Comparison of ENCODE assay signal across 1 cellular context in genomic region chr2:206085742-206086445, GRCh38.
TF ChIP-seq lines count a peak whose summit lies in the region.

Gene INO80D (minus strand): TSS chr2:206086174. CDS start chr2:206063016, 23,158 bp downstream.

TF ChIP-seq in HepG2, 621 proteins besides CTCF, POLR2A, EP300 and RAD21 (continued from another document and continues in another):
- TF ChIP-seq, protein P1, sequence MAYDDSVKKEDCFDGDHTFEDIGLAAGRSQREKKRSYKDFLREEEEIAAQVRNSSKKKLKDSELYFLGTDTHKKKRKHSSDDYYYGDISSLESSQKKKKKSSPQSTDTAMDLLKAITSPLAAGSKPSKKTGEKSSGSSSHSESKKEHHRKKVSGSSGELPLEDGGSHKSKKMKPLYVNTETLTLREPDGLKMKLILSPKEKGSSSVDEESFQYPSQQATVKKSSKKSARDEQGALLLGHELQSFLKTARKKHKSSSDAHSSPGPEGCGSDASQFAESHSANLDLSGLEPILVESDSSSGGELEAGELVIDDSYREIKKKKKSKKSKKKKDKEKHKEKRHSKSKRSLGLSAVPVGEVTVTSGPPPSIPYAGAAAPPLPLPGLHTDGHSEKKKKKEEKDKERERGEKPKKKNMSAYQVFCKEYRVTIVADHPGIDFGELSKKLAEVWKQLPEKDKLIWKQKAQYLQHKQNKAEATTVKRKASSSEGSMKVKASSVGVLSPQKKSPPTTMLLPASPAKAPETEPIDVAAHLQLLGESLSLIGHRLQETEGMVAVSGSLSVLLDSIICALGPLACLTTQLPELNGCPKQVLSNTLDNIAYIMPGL (CRISPR knock-in tag; IDR thresholded peaks at IDR 0.05; ENCODE audit: borderline replicate concordance in 1 of 2, low read depth in 1 of 2): peak; percentile 71 to 98
- TF ChIP-seq NKX3-1 (CRISPR knock-in tag; IDR thresholded peaks at IDR 0.05) (peak; percentile 54; the same call in 1 of the 2 replicates), RBAK (CRISPR knock-in tag; IDR thresholded peaks at IDR 0.05) (no peak), ZNF670 (CRISPR knock-in tag; IDR thresholded peaks at IDR 0.05; ENCODE audit: borderline replicate concordance) (no peak), ZNF318 (CRISPR knock-in tag; IDR thresholded peaks at IDR 0.05) (no peak), GATA4 (IDR thresholded peaks at IDR 0.05; ENCODE audit: borderline replicate concordance, low read depth) (no peak), ZFYVE20 (CRISPR knock-in tag; IDR thresholded peaks at IDR 0.05; ENCODE audit: borderline replicate concordance, low read depth) (no peak), ZNF317 (CRISPR knock-in tag; IDR thresholded peaks at IDR 0.05) (peak; percentile 39; the same call in 1 of the 2 replicates), PBX3 (CRISPR knock-in tag; IDR thresholded peaks at IDR 0.05; ENCODE audit: borderline replicate concordance) (no peak), ZSCAN20 (CRISPR knock-in tag; IDR thresholded peaks at IDR 0.05; ENCODE audit: borderline replicate concordance) (0 out of 2 replicates have a peak, but pooled peaks have one; percentile 9), CHD4 (IDR thresholded peaks at IDR 0.05; ENCODE audit: borderline replicate concordance, low read length) (no peak), ZZZ3 (CRISPR knock-in tag; IDR thresholded peaks at IDR 0.05; ENCODE audit: borderline replicate concordance) (peak; percentile 54; the same call in 1 of the 2 replicates), ATRX (CRISPR knock-in tag; IDR thresholded peaks at IDR 0.05; ENCODE audit: borderline replicate concordance) (no peak), RAD51 (IDR thresholded peaks at IDR 0.05; ENCODE audit: borderline replicate concordance) (no peak), KLF12 (CRISPR knock-in tag; IDR thresholded peaks at IDR 0.05; ENCODE audit: borderline replicate concordance) (peak; percentile 42), NR3C1 (CRISPR knock-in tag; IDR thresholded peaks at IDR 0.05) (no peak), ZNF101 (CRISPR knock-in tag; IDR thresholded peaks at IDR 0.05; ENCODE audit: borderline replicate concordance, low read depth) (peak; percentile 90; the same call in 1 of the 2 replicates), MYNN (CRISPR knock-in tag; IDR thresholded peaks at IDR 0.05; ENCODE audit: low read depth) (no peak), SKIL (CRISPR knock-in tag; IDR thresholded peaks at IDR 0.05; ENCODE audit: borderline replicate concordance) (no peak), TSC22D2 (CRISPR knock-in tag; IDR thresholded peaks at IDR 0.05; ENCODE audit: borderline replicate concordance) (peak; percentile 11; the same call in 1 of the 2 replicates), YEATS2 (CRISPR knock-in tag; IDR thresholded peaks at IDR 0.05; ENCODE audit: borderline replicate concordance) (no peak)
- TF ChIP-seq, protein P2, sequence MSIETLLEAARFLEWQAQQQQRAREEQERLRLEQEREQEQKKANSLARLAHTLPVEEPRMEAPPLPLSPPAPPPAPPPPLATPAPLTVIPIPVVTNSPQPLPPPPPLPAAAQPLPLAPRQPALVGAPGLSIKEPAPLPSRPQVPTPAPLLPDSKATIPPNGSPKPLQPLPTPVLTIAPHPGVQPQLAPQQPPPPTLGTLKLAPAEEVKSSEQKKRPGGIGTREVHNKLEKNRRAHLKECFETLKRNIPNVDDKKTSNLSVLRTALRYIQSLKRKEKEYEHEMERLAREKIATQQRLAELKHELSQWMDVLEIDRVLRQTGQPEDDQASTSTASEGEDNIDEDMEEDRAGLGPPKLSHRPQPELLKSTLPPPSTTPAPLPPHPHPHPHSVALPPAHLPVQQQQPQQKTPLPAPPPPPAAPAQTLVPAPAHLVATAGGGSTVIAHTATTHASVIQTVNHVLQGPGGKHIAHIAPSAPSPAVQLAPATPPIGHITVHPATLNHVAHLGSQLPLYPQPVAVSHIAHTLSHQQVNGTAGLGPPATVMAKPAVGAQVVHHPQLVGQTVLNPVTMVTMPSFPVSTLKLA (IDR thresholded peaks at IDR 0.05): no peak
- TF ChIP-seq, protein P3, sequence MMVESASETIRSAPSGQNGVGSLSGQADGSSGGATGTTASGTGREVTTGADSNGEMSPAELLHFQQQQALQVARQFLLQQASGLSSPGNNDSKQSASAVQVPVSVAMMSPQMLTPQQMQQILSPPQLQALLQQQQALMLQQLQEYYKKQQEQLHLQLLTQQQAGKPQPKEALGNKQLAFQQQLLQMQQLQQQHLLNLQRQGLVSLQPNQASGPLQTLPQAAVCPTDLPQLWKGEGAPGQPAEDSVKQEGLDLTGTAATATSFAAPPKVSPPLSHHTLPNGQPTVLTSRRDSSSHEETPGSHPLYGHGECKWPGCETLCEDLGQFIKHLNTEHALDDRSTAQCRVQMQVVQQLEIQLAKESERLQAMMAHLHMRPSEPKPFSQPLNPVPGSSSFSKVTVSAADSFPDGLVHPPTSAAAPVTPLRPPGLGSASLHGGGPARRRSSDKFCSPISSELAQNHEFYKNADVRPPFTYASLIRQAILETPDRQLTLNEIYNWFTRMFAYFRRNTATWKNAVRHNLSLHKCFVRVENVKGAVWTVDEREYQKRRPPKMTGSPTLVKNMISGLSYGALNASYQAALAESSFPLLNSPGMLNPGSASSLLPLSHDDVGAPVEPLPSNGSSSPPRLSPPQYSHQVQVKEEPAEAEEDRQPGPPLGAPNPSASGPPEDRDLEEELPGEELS (CRISPR knock-in tag; IDR thresholded peaks at IDR 0.05): 0 out of 2 replicates have a peak, but pooled peaks have one; percentile 41
- TF ChIP-seq, protein P4, sequence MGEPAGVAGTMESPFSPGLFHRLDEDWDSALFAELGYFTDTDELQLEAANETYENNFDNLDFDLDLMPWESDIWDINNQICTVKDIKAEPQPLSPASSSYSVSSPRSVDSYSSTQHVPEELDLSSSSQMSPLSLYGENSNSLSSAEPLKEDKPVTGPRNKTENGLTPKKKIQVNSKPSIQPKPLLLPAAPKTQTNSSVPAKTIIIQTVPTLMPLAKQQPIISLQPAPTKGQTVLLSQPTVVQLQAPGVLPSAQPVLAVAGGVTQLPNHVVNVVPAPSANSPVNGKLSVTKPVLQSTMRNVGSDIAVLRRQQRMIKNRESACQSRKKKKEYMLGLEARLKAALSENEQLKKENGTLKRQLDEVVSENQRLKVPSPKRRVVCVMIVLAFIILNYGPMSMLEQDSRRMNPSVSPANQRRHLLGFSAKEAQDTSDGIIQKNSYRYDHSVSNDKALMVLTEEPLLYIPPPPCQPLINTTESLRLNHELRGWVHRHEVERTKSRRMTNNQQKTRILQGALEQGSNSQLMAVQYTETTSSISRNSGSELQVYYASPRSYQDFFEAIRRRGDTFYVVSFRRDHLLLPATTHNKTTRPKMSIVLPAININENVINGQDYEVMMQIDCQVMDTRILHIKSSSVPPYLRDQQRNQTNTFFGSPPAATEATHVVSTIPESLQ (CRISPR knock-in tag; conservative IDR thresholded peaks at IDR 0.05): no peak
- TF ChIP-seq, protein P5, sequence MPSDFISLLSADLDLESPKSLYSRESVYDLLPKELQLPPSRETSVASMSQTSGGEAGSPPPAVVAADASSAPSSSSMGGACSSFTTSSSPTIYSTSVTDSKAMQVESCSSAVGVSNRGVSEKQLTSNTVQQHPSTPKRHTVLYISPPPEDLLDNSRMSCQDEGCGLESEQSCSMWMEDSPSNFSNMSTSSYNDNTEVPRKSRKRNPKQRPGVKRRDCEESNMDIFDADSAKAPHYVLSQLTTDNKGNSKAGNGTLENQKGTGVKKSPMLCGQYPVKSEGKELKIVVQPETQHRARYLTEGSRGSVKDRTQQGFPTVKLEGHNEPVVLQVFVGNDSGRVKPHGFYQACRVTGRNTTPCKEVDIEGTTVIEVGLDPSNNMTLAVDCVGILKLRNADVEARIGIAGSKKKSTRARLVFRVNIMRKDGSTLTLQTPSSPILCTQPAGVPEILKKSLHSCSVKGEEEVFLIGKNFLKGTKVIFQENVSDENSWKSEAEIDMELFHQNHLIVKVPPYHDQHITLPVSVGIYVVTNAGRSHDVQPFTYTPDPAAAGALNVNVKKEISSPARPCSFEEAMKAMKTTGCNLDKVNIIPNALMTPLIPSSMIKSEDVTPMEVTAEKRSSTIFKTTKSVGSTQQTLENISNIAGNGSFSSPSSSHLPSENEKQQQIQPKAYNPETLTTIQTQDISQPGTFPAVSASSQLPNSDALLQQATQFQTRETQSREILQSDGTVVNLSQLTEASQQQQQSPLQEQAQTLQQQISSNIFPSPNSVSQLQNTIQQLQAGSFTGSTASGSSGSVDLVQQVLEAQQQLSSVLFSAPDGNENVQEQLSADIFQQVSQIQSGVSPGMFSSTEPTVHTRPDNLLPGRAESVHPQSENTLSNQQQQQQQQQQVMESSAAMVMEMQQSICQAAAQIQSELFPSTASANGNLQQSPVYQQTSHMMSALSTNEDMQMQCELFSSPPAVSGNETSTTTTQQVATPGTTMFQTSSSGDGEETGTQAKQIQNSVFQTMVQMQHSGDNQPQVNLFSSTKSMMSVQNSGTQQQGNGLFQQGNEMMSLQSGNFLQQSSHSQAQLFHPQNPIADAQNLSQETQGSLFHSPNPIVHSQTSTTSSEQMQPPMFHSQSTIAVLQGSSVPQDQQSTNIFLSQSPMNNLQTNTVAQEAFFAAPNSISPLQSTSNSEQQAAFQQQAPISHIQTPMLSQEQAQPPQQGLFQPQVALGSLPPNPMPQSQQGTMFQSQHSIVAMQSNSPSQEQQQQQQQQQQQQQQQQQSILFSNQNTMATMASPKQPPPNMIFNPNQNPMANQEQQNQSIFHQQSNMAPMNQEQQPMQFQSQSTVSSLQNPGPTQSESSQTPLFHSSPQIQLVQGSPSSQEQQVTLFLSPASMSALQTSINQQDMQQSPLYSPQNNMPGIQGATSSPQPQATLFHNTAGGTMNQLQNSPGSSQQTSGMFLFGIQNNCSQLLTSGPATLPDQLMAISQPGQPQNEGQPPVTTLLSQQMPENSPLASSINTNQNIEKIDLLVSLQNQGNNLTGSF (CRISPR knock-in tag; IDR thresholded peaks at IDR 0.05): 0 out of 2 replicates have a peak, but pooled peaks have one; percentile 69
